ENCODE assay signal across 15 cellular contexts in genomic region chr9:89837152-89837551, GRCh38.
DNase-seq lines count a peak whose midpoint lies in the region; ATAC-seq and TF ChIP-seq lines count a peak whose summit lies in the region.
"Had no signal": no experiment of that assay in that cellular context is flagged by ENCODE, and none has a peak within 500 bp of the region (broad histone marks: within the 10 kb centered on the region; RNA-seq: fewer than 3 reads in every experiment).

No MANE protein-coding gene starts in this region.

- no peak overlapping the region for H3K4me3 ChIP-seq in heart left ventricle
- H3K4me3 ChIP-seq in lung, result no peak overlapping the region
- H3K4me3 ChIP-seq in testis, result no peak overlapping the region
- H3K4me3 ChIP-seq: A549 had no signal

- H3K4me3 Mint-ChIP-seq in dendritic cell treated with granulocyte-macrophage colony-stimulating factor and Interleukin-4, amounts not matched to agents 40 ng/mL and 50 ng/mL, for 4 days, result no peak overlapping the region
- H3K4me3 Mint-ChIP-seq: CD4-positive, alpha-beta memory T cell; HFFc6 had no signal

- intact Hi-C loops in left ventricle myocardium superior (cut with micrococcal nuclease) (no loop called here), heart left ventricle (cut with DNase I) (no loop called here), testis (cut with DNase I; ENCODE audit: low total_unique reads) (no loop called here)
- intact Hi-C loops in dendritic cell treated with granulocyte-macrophage colony-stimulating factor and Interleukin-4, amounts not matched to agents 40 ng/mL and 50 ng/mL, for 4 days (cut with micrococcal nuclease), result no loop called here

- H3K36me3 ChIP-seq in heart left ventricle, result no peaks in the 10 kb centered on the region
- no peaks in the 10 kb centered on the region for H3K36me3 ChIP-seq in lung (ENCODE audit: control insufficient read depth in 2 of 2, insufficient read depth in 2 of 2, low read length in 2 of 2)
- H3K36me3 ChIP-seq in testis (ENCODE audit: low read depth, missing control alignments), result no peaks in the 10 kb centered on the region
- H3K36me3 ChIP-seq: BE2C had no signal

- peaks cover 9% of the 10 kb centered on the region for H3K9me3 Mint-ChIP-seq in dendritic cell treated with granulocyte-macrophage colony-stimulating factor and Interleukin-4, amounts not matched to agents 40 ng/mL and 50 ng/mL, for 4 days

- TF ChIP-seq CTCF in heart left ventricle (IDR thresholded peaks at IDR 0.05) (no peak), lung (IDR thresholded peaks at IDR 0.05; ENCODE audit: control extremely low read depth, extremely low read depth) (no peak), testis (IDR thresholded peaks at IDR 0.05) (no peak)

- no peak overlapping the region for H3K27ac ChIP-seq in heart left ventricle
- H3K27ac ChIP-seq in lung (ENCODE audit: low read depth in 1 of 2, low read length in 1 of 2), result no peak overlapping the region
- H3K27ac ChIP-seq in testis, result no peak overlapping the region
- H3K27ac ChIP-seq: A549, C4-2B had no signal

- H3K27me3 ChIP-seq in heart left ventricle, result no peaks in the 10 kb centered on the region
- no peaks in the 10 kb centered on the region for H3K27me3 ChIP-seq in lung (ENCODE audit: control insufficient read depth, insufficient read depth)
- H3K27me3 ChIP-seq in testis, result no peaks in the 10 kb centered on the region
- H3K27me3 ChIP-seq: BE2C had no signal

- TF ChIP-seq POLR2A in heart left ventricle (IDR thresholded peaks at IDR 0.05) (no peak), testis (IDR thresholded peaks at IDR 0.05) (no peak)

- no peaks in the 10 kb centered on the region for H3K9me3 ChIP-seq in heart left ventricle
- H3K9me3 ChIP-seq in lung (ENCODE audit: control insufficient read depth in 2 of 2, insufficient read depth in 1 of 2, low read length in 1 of 2), result no peaks in the 10 kb centered on the region
- no peaks in the 10 kb centered on the region for H3K9me3 ChIP-seq in testis
- H3K9me3 ChIP-seq: A549, BE2C had no signal

- H3K27me3 Mint-ChIP-seq in dendritic cell treated with granulocyte-macrophage colony-stimulating factor and Interleukin-4, amounts not matched to agents 40 ng/mL and 50 ng/mL, for 4 days, result peaks cover 29% of the 10 kb centered on the region

- peaks cover 43% of the 10 kb centered on the region for H3K4me1 Mint-ChIP-seq in dendritic cell treated with granulocyte-macrophage colony-stimulating factor and Interleukin-4, amounts not matched to agents 40 ng/mL and 50 ng/mL, for 4 days (ENCODE audit: low read depth)
- H3K4me1 Mint-ChIP-seq: CD4-positive, alpha-beta memory T cell had no signal

- WGBS in heart left ventricle, 4 donors, result 62 to 77% (median 73%) methylated on average over 6 of the region's 6 CpGs
- 78 to 81% methylated on average over 6 of the region's 6 CpGs for WGBS in lung, 2 donors
- WGBS in testis, 2 donors, result 26 to 42% methylated on average over 6 of the region's 6 CpGs

- H3K4me1 ChIP-seq in heart left ventricle, result peaks cover 0 to 14% (median 3%) of the 10 kb centered on the region in 12 donors
- H3K4me1 ChIP-seq in lung (ENCODE audit: control insufficient read depth in 2 of 2, insufficient read depth in 2 of 2, low read length in 2 of 2), result peaks cover 0 to 9% of the 10 kb centered on the region in 2 donors
- peaks cover 10% of the 10 kb centered on the region for H3K4me1 ChIP-seq in testis
- H3K4me1 ChIP-seq: A549, BE2C had no signal

- H3K36me3 Mint-ChIP-seq in dendritic cell treated with granulocyte-macrophage colony-stimulating factor and Interleukin-4, amounts not matched to agents 40 ng/mL and 50 ng/mL, for 4 days (ENCODE audit: low read depth), result no peaks in the 10 kb centered on the region
- H3K36me3 Mint-ChIP-seq: CD4-positive, alpha-beta memory T cell had no signal

- H3K27ac Mint-ChIP-seq in dendritic cell treated with granulocyte-macrophage colony-stimulating factor and Interleukin-4, amounts not matched to agents 40 ng/mL and 50 ng/mL, for 4 days, result peak overlapping the region; percentile 33
- H3K27ac Mint-ChIP-seq: CD4-positive, alpha-beta memory T cell; HFFc6 had no signal

- DNase-seq in left ventricle myocardium superior (peak; percentile 35), heart left ventricle (no peak), lung (ENCODE audit: low spot score) (no peak), testis (peak; percentile 33), HUDEP-2 (lab: John Stamatoyannopoulos, UW; ENCODE audit: unreplicated experiment in 76 of 76) (no peak)
- DNase-seq: BE2C; CD4-positive, alpha-beta memory T cell; DND-41; GDM1; HCEC 1CT; HFFc6 had no signal

- ATAC-seq in left ventricle myocardium superior, result peak; percentile 48
- ATAC-seq in heart left ventricle, result no peak
- peak; percentile 38 for ATAC-seq in lung (ENCODE audit: insufficient read depth, low FRiP score)
- no peak for ATAC-seq in GM21360 (IDR thresholded peaks at IDR 0.05; ENCODE audit: unreplicated experiment)
- ATAC-seq: A549 had no signal

Comparison
In these comparisons a context has a peak if more than half of its experiments do, and no peak if none do; other contexts are left out.
1. ATAC-seq: peak in left ventricle myocardium superior (single experiment) and lung (single experiment); none in heart left ventricle (0 of 4) and GM21360 (single experiment).
2. DNase-seq: peak in left ventricle myocardium superior (single experiment) and testis (single experiment); none in heart left ventricle (0 of 5), lung (single experiment) and HUDEP-2 (0 of 76).